In genomic region chr14:23172572-23172971, GRCh38 we compare ENCODE assay signal across 21 cellular contexts. TPM values are rescaled to one million over a fixed set of nuclear protein-coding genes. Genes with fewer than 3 reads are reported as not detected.
DNase-seq lines count a peak whose midpoint lies in the region; ATAC-seq and TF ChIP-seq lines count a peak whose summit lies in the region.
"Had no signal": no experiment of that assay in that cellular context is flagged by ENCODE, and none has a peak within 500 bp of the region (broad histone marks: within the 10 kb centered on the region; RNA-seq: fewer than 3 reads in every experiment).

No MANE protein-coding gene starts in this region.

- no peaks in the 10 kb centered on the region for H3K36me3 ChIP-seq in Caco-2 (ENCODE audit: control insufficient read depth, insufficient read depth, low read length)

- CTCF ChIA-PET in Caco-2 (lab: Charles Lee) = interaction anchor here (0.9 to 1.3 kb wide), 2 partner anchors 14 to 52 kb away, joined by 4 to 5 read pairs; no protein-coding TSS in a partner anchor
- CTCF ChIA-PET in RWPE1 (lab: Yijun Ruan, JAX) = interaction anchor here (0.6 to 1.4 kb wide), 3 partner anchors 36 to 101 kb away, joined by 3 to 5 read pairs (median 3); no protein-coding TSS in a partner anchor

- H3K27ac ChIP-seq in RWPE1 (peak overlapping the region; percentile 97), epithelial cell of prostate (peak overlapping the region; percentile 93), substantia nigra (ENCODE audit: low read depth, low read length, poor library complexity, severe bottlenecking) (peak overlapping the region; percentile 26)
- H3K27ac ChIP-seq: C4-2B had no signal

- H3K4me3 Mint-ChIP-seq in Caco-2 (ENCODE audit: unreplicated experiment) = no peak overlapping the region
- H3K4me3 Mint-ChIP-seq: GM23338 had no signal

- peaks cover 54% of the 10 kb centered on the region for H3K4me1 Mint-ChIP-seq in Caco-2 (ENCODE audit: low read depth, unreplicated experiment)

- peaks cover 14% of the 10 kb centered on the region for H3K36me3 Mint-ChIP-seq in Caco-2 (ENCODE audit: insufficient read depth, unreplicated experiment)

- H3K27ac Mint-ChIP-seq in Caco-2 (ENCODE audit: unreplicated experiment) = peak overlapping the region; percentile 77
- H3K27ac Mint-ChIP-seq: GM23338 had no signal

- no peak overlapping the region for H3K4me3 ChIP-seq in Caco-2 (ENCODE audit: low read depth, low read length)
- H3K4me3 ChIP-seq: GM23338 had no signal

- TF ChIP-seq CTCF in Caco-2 (IDR thresholded peaks at IDR 0.05; ENCODE audit: insufficient read depth in 1 of 2, low read depth in 1 of 2, low read length in 1 of 2, severe bottlenecking in 1 of 2, unreplicated experiment in 1 of 2) = no peak
- TF ChIP-seq CTCF in RWPE1 (conservative IDR thresholded peaks at IDR 0.05; ENCODE audit: low read depth) = no peak

- no peaks in the 10 kb centered on the region for H3K9me3 ChIP-seq in Caco-2

- intact Hi-C loops in Caco-2 (cut with micrococcal nuclease; ENCODE audit: unreplicated experiment) = no loop called here

- POLR2A ChIA-PET in Caco-2 (lab: Charles Lee) = interaction anchor here (1.2 kb wide), 1 partner anchor 27 kb away, joined by 3 read pairs; no protein-coding TSS in a partner anchor
- POLR2A ChIA-PET in RWPE1 (lab: Yijun Ruan, JAX; ENCODE audit: low non-redundant PET) = no interaction called here

- H3K9me3 Mint-ChIP-seq in Caco-2 (ENCODE audit: unreplicated experiment) = no peaks in the 10 kb centered on the region
- H3K9me3 Mint-ChIP-seq: GM23338 had no signal

- DNase-seq in Caco-2 (no peak), RWPE1 (ENCODE audit: low spot score) (no peak), epithelial cell of prostate (ENCODE audit: low read depth, low spot score) (no peak), substantia nigra (lab: John Stamatoyannopoulos, UW) (no peak), NCI-H446 treated with DMSO at 0.1 percent for 48 hours (lab: John Stamatoyannopoulos, UW) (no peak)
- DNase-seq: AML-193, COR-L47, GDM1, KG1, NCI-H1417, NCI-H187, NCI-H2107, NCI-H510A treated with DMSO at 0.1 percent for 48 hours, NCI-H774 had no signal

- BruUV-seq in Caco-2 (replicated peaks; lab: Mats Ljungman, UMichigan) = no TSS peak

- H3K27me3 Mint-ChIP-seq in Caco-2 (ENCODE audit: insufficient read depth, unreplicated experiment) = no peaks in the 10 kb centered on the region

- peaks cover 74% of the 10 kb centered on the region for H3K4me1 ChIP-seq in Caco-2

- ATAC-seq in GM18502 (IDR thresholded peaks at IDR 0.05; ENCODE audit: poor library complexity, unreplicated experiment) = no peak
- ATAC-seq in HG02642 (IDR thresholded peaks at IDR 0.05; ENCODE audit: poor library complexity, unreplicated experiment) = no peak
- ATAC-seq: GM23338, SK-N-SH treated with all-trans-retinoic acid at 6 μM for 48 hours had no signal

- no peaks in the 10 kb centered on the region for H3K27me3 ChIP-seq in Caco-2 (replicated peaks; ENCODE audit: control insufficient read depth, insufficient read depth, low read length)

RNA-seq across cellular contexts. Expression of gene SLC7A8, which starts 10.9 kb away (rescaled TPM):
- 26.9 and 28.9 TPM in 2 replicates for total RNA-seq in Caco-2 (2022)

RNA-seq across cellular contexts. Expression of gene CEBPE, which starts 53.5 kb away (rescaled TPM):
- not detected in 2 replicates for total RNA-seq in Caco-2 (2022)
- total RNA-seq: Daoy, GM23338, RPMI7951 had no signal

Comparison
In these comparisons a context has a peak if more than half of its experiments do, and no peak if none do; other contexts are left out.
1. H3K27ac ChIP-seq: peak in every context shown above with its lines; median percentile 97 in RWPE1; 93 in epithelial cell of prostate; 26 in substantia nigra.